In genomic region chr18:46559296-46559695, GRCh38 we compare ENCODE assay signal across 34 cellular contexts.
"Had no signal": no experiment of that assay in that cellular context is flagged by ENCODE, and none has a peak within 500 bp of the region (broad histone marks: within the 10 kb centered on the region; RNA-seq: fewer than 3 reads in every experiment).

No MANE protein-coding gene starts in this region.

- H3K9ac ChIP-seq: KMS-11 had no signal

- H3K4me3 ChIP-seq: MG63 had no signal

- H3K4me2 ChIP-seq: KMS-11 had no signal

- H3K27me3 ChIP-seq: MG63 had no signal

- H3K9me3 ChIP-seq: MG63 had no signal

- DNase-seq: Karpas-422, Kasumi-1, KBM-7, KG1, MG63, MM.1S, MV-4-11, NCI-H1048, NCI-H1092 treated with DMSO at 0.1 percent for 48 hours, NCI-H1105, NCI-H1105 treated with DMSO at 0.1 percent for 48 hours, NCI-H1417, NCI-H1417 treated with DMSO at 0.1 percent for 48 hours, NCI-H1436, NCI-H1436 treated with DMSO at 0.1 percent for 48 hours, NCI-H146, NCI-H1694, NCI-H1694 treated with DMSO at 0.1 percent for 48 hours, NCI-H187, NCI-H187 treated with DMSO at 0.1 percent for 48 hours, NCI-H1930, NCI-H2029, NCI-H2029 treated with DMSO at 0.1 percent for 48 hours, NCI-H2081, NCI-H2081 treated with DMSO at 0.1 percent for 48 hours, NCI-H2107, NCI-H2171, NCI-H2171 treated with DMSO at 0.1 percent for 48 hours, NCI-H2227 treated with DMSO at 0.1 percent for 48 hours, NCI-H226, NCI-H345, NCI-H446, NCI-H446 treated with DMSO at 0.1 percent for 48 hours had no signal

- H3K27ac ChIP-seq: KMS-11 had no signal

- H3K36me3 ChIP-seq: MG63 had no signal
